Comparison of ENCODE assay signal across 7 cellular contexts in the genomic region with DNA sequence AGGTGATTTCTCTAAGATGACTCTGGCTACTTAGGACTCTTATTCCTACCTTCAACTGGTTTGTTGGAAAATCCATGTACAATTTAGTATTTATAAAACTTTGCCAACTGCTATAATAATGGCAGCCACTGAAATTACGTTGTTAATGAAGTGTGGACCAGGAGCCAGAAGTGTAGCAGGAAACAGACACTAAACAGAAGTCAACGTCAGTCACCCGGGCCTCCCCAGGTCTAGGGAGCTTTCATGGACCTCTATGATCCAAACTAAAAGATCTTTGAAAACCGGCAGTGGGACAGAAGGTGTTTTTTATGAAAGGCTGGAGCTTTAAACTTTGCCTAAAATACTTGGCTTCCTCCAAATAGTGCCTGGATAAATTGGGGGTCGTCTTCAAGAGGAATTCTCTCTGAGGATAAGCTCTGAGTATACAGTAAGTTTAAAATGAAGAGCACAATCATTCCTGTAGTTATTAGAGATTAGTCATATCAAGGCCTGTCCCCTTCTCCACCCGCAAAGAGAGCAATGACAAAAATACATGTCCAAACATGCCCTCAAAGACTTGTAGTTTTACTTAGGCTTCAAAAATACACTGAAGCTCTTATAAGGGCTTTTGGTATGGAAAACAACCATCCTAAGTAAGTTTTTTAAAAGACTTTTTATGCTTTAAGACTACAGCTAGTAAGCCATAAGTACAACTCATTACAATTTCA.
DNase-seq lines count a peak whose midpoint lies in the region; ATAC-seq and TF ChIP-seq lines count a peak whose summit lies in the region.

No MANE protein-coding gene starts in this region.

- peaks cover 26% of the 10 kb centered on the region for H3K36me3 Mint-ChIP-seq in stimulated activated effector memory CD8-positive, alpha-beta T cell treated with anti-CD3 and anti-CD28 coated beads, Interleukin-12 subunit alpha, Interleukin-12 subunit beta, amount 100 ng/mL, for 72 hours

- no peak overlapping the region for H3K4me3 ChIP-seq in choroid plexus epithelial cell (ENCODE audit: low read depth, low read length)

- H3K4me1 Mint-ChIP-seq in stimulated activated effector memory CD8-positive, alpha-beta T cell treated with anti-CD3 and anti-CD28 coated beads, Interleukin-12 subunit alpha, Interleukin-12 subunit beta, amount 100 ng/mL, for 72 hours: peaks cover 59% of the 10 kb centered on the region

- no peak for TF ChIP-seq CTCF in choroid plexus epithelial cell (conservative IDR thresholded peaks at IDR 0.05; ENCODE audit: low read depth, low read length)

- DNase-seq in choroid plexus epithelial cell (ENCODE audit: low read depth) (peak; percentile 45), NOMO-1 treated with dmso at 0.1 percent for 144 hours (lab: John Stamatoyannopoulos, UW; ENCODE audit: unreplicated experiment) (no peak), GM19238 (ENCODE audit: insufficient read length, low spot score) (no peak)
- no peak for DNase-seq in stimulated activated effector memory CD8-positive, alpha-beta T cell treated with anti-CD3 and anti-CD28 coated beads, Interleukin-12 subunit alpha, Interleukin-12 subunit beta, amount 100 ng/mL, for 72 hours (ENCODE audit: low spot score in 2 of 2)
- DNase-seq in activated naive CD4-positive, alpha-beta T cell treated with Interleukin-2 at 50 U/mL for 16 hours: no peak

- ATAC-seq in GM19025 (IDR thresholded peaks at IDR 0.05; ENCODE audit: low read depth, unreplicated experiment) (peak; percentile 69), HG03280 (IDR thresholded peaks at IDR 0.05; ENCODE audit: unreplicated experiment) (peak; percentile 75)
- peak; percentile 95 for ATAC-seq in stimulated activated effector memory CD8-positive, alpha-beta T cell treated with anti-CD3 and anti-CD28 coated beads, Interleukin-12 subunit alpha, Interleukin-12 subunit beta, amount 100 ng/mL, for 72 hours

- peak overlapping the region; percentile 96 for H3K27ac Mint-ChIP-seq in stimulated activated effector memory CD8-positive, alpha-beta T cell treated with anti-CD3 and anti-CD28 coated beads, Interleukin-12 subunit alpha, Interleukin-12 subunit beta, amount 100 ng/mL, for 72 hours

- H3K9me3 Mint-ChIP-seq in stimulated activated effector memory CD8-positive, alpha-beta T cell treated with anti-CD3 and anti-CD28 coated beads, Interleukin-12 subunit alpha, Interleukin-12 subunit beta, amount 100 ng/mL, for 72 hours: no peaks in the 10 kb centered on the region

- H3K4me3 Mint-ChIP-seq in stimulated activated effector memory CD8-positive, alpha-beta T cell treated with anti-CD3 and anti-CD28 coated beads, Interleukin-12 subunit alpha, Interleukin-12 subunit beta, amount 100 ng/mL, for 72 hours: peak overlapping the region; percentile 37
